33 cellular contexts compared by ENCODE assay signal in the genomic region with DNA sequence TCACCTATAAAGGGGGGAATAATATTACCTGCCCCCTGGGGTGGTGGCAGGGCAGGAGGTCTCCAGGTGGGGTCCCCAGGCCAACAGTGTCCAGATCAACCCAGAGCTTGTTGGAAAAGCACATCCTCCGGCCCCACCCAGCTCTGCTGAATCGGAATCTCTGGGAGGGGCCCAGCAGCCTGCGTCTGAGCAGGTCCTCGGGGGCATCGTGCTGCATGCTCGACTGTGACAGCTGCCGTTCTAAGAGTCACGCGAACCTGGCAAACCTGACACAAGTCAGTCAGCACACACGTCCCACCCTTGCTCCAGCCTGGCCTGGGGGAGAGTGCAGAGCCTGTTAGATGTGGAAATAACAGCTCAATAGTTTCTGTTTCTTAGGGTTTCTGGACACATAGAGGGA.
"Had no signal": no experiment of that assay in that cellular context is flagged by ENCODE, and none has a peak within 500 bp of the region (broad histone marks: within the 10 kb centered on the region; RNA-seq: fewer than 3 reads in every experiment).

No MANE protein-coding gene starts in this region.

- H3K4me3 ChIP-seq: ascending aorta, body of pancreas, SJSA1 had no signal

- DNase-seq: activated CD4-positive, alpha-beta T cell treated with anti-CD3 and anti-CD28 coated beads for 48 hours; activated CD4-positive, alpha-beta T cell treated with anti-CD3 and anti-CD28 coated beads, Interleukin-2, amount 50 U/mL, for 4 hours; activated CD4-positive, CD25-positive, alpha-beta regulatory T cell treated with anti-CD3 and anti-CD28 coated beads, Interleukin-2, amount 50 U/mL, for 72 hours; activated CD8-positive, alpha-beta memory T cell treated with anti-CD3 and anti-CD28 coated beads, Interleukin-2, amount 10 ng/mL, durations not matched to agents 7 days and 5 days; activated CD8-positive, alpha-beta T cell treated with anti-CD3 and anti-CD28 coated beads, Interleukin-2, amount 10 ng/mL, durations not matched to agents 7 days and 5 days; activated effector memory CD4-positive, alpha-beta T cell treated with Interleukin-2 at 50 U/mL for 16 hours; activated naive CD4-positive, alpha-beta T cell treated with Interleukin-2 at 50 U/mL for 16 hours; activated naive CD8-positive, alpha-beta T cell treated with anti-CD3 and anti-CD28 coated beads, Interleukin-2, amount 50 U/mL, for 24 hours; activated T-cell treated with anti-CD3 and anti-CD28 coated beads, Interleukin-2, amount 50 U/mL, for 24 hours; amniotic stem cell; body of pancreas; IMR-90; Kasumi-1; KBM-7; NCI-H1105 treated with DMSO at 0.1 percent for 48 hours; NCI-H1436 treated with DMSO at 0.1 percent for 48 hours; NCI-H187; NCI-H2081; NCI-H510A treated with DMSO at 0.1 percent for 48 hours; NCI-H69; NK-92 treated with Interleukin-12 subunit alpha and Interleukin-12 subunit beta, amount 100 ng/mL, for 24 hours; OCI-M1; RPMI8226; SHP77; SW 1271 had no signal

- ATAC-seq: activated CD8-positive, alpha-beta memory T cell treated with anti-CD3 and anti-CD28 coated beads, Interleukin-2, amount 10 ng/mL, durations not matched to agents 7 days and 5 days; activated CD8-positive, alpha-beta T cell treated with anti-CD3 and anti-CD28 coated beads, Interleukin-2, amount 10 ng/mL, durations not matched to agents 7 days and 5 days; activated naive CD4-positive, alpha-beta T cell treated with anti-CD3 and anti-CD28 coated beads, Interleukin-2, amount 50 U/mL, for 72 hours; activated naive CD8-positive, alpha-beta T cell treated with anti-CD3 and anti-CD28 coated beads, Interleukin-2, amount 50 U/mL, for 24 hours; body of pancreas; Panc1; SK-N-SH treated with all-trans-retinoic acid at 6 μM for 48 hours; WTC11 had no signal

- H3K4me1 Mint-ChIP-seq: activated CD8-positive, alpha-beta memory T cell treated with anti-CD3 and anti-CD28 coated beads, Interleukin-2, amount 10 ng/mL, durations not matched to agents 7 days and 5 days; activated naive CD8-positive, alpha-beta T cell treated with anti-CD3 and anti-CD28 coated beads, Interleukin-2, amount 50 U/mL, for 24 hours had no signal

- H3K27ac ChIP-seq: ascending aorta, body of pancreas, SJSA1 had no signal

- H3K27me3 ChIP-seq: ascending aorta, body of pancreas, SJSA1 had no signal

- H3K36me3 Mint-ChIP-seq: activated CD8-positive, alpha-beta memory T cell treated with anti-CD3 and anti-CD28 coated beads, Interleukin-2, amount 10 ng/mL, durations not matched to agents 7 days and 5 days had no signal

- H3K9me3 ChIP-seq: body of pancreas, SJSA1 had no signal

- H3K4me1 ChIP-seq: ascending aorta, body of pancreas, SJSA1 had no signal

- H3K9me3 Mint-ChIP-seq: activated naive CD8-positive, alpha-beta T cell treated with anti-CD3 and anti-CD28 coated beads, Interleukin-2, amount 50 U/mL, for 24 hours; activated T-cell treated with anti-CD3 and anti-CD28 coated beads, Interleukin-2, amount 50 U/mL, for 24 hours; activated T-helper 1 cell treated with anti-CD3 and anti-CD28 coated beads, Interleukin-12 subunit alpha, Interleukin-12 subunit beta, Interleukin-2, Interleukin-4 antibody, amounts not matched to agents 30 ng/mL and 10 ng/mL and 1 ng/mL, durations not matched to agents 14 hours and 24 hours and 36 hours; T-helper 2 cell treated with Interferon-gamma antibody and Interleukin-4, amounts not matched to agents 5 μg/mL and 100 μg/mL, for 36 hours; WTC11 had no signal

- H3K36me3 ChIP-seq: ascending aorta, SJSA1 had no signal

- H3K27ac Mint-ChIP-seq: activated CD8-positive, alpha-beta memory T cell treated with anti-CD3 and anti-CD28 coated beads, Interleukin-2, amount 10 ng/mL, durations not matched to agents 7 days and 5 days; activated CD8-positive, alpha-beta T cell treated with anti-CD3 and anti-CD28 coated beads, Interleukin-2, amount 10 ng/mL, durations not matched to agents 7 days and 5 days; activated naive CD4-positive, alpha-beta T cell treated with anti-CD3 and anti-CD28 coated beads, Interleukin-2, amount 50 U/mL, for 72 hours; activated naive CD8-positive, alpha-beta T cell treated with anti-CD3 and anti-CD28 coated beads, Interleukin-2, amount 50 U/mL, for 24 hours; activated T-cell treated with anti-CD3 and anti-CD28 coated beads, Interleukin-2, amount 50 U/mL, for 24 hours; activated T-helper 1 cell treated with anti-CD3 and anti-CD28 coated beads, Interleukin-12 subunit alpha, Interleukin-12 subunit beta, Interleukin-2, Interleukin-4 antibody, amounts not matched to agents 30 ng/mL and 10 ng/mL and 1 ng/mL, durations not matched to agents 14 hours and 24 hours and 36 hours; T-helper 2 cell treated with Interferon-gamma antibody and Interleukin-4, amounts not matched to agents 5 μg/mL and 100 μg/mL, for 36 hours; WTC11 had no signal

- H3K4me3 Mint-ChIP-seq: activated CD8-positive, alpha-beta memory T cell treated with anti-CD3 and anti-CD28 coated beads, Interleukin-2, amount 10 ng/mL, durations not matched to agents 7 days and 5 days; activated CD8-positive, alpha-beta T cell treated with anti-CD3 and anti-CD28 coated beads, Interleukin-2, amount 10 ng/mL, durations not matched to agents 7 days and 5 days; activated naive CD8-positive, alpha-beta T cell treated with anti-CD3 and anti-CD28 coated beads, Interleukin-2, amount 50 U/mL, for 24 hours; activated T-cell treated with anti-CD3 and anti-CD28 coated beads, Interleukin-2, amount 50 U/mL, for 24 hours; activated T-helper 1 cell treated with anti-CD3 and anti-CD28 coated beads, Interleukin-12 subunit alpha, Interleukin-12 subunit beta, Interleukin-2, Interleukin-4 antibody, amounts not matched to agents 30 ng/mL and 10 ng/mL and 1 ng/mL, durations not matched to agents 14 hours and 24 hours and 36 hours; T-helper 2 cell treated with Interferon-gamma antibody and Interleukin-4, amounts not matched to agents 5 μg/mL and 100 μg/mL, for 36 hours; WTC11 had no signal
